19 cellular contexts compared by ENCODE assay signal in genomic region chr1:223319913-223320600, GRCh38.
A peak's percentile ranks its signal among the peaks of the same experiment; 100 is the strongest.
DNase-seq lines count a peak whose midpoint lies in the region; ATAC-seq lines count a peak whose summit lies in the region.
"Had no signal": no experiment of that assay in that cellular context is flagged by ENCODE, and none has a peak within 500 bp of the region (broad histone marks: within the 10 kb centered on the region; RNA-seq: fewer than 3 reads in every experiment).

No MANE protein-coding gene starts in this region.

- peak; percentile 62 for DNase-seq in NCI-H82 (lab: John Stamatoyannopoulos, UW)
- DNase-seq in NCI-H82 treated with DMSO at 0.1 percent for 48 hours (lab: John Stamatoyannopoulos, UW; ENCODE audit: unreplicated experiment): no peak
- peak; percentile 57 for DNase-seq in NCI-H69 (lab: John Stamatoyannopoulos, UW)
- peak in 39 of 42 donors; percentile 14 to 85 (median 54) for DNase-seq in head of caudate nucleus
- no peak for DNase-seq in SHP77 treated with DMSO at 0.1 percent for 48 hours (lab: John Stamatoyannopoulos, UW)
- DNase-seq in DMS 273 (lab: John Stamatoyannopoulos, UW; ENCODE audit: unreplicated experiment): no peak
- DNase-seq: activated B cell treated with CpG ODN at 0.5 μM for 24 hours; hippocampal formation; NCI-H1694 treated with DMSO at 0.1 percent for 48 hours; NCI-H524; PC-9; SJCRH30; stimulated activated naive CD8-positive, alpha-beta T cell treated with anti-CD3 and anti-CD28 coated beads, Interleukin-15, Interleukin-2, amounts not matched to agents 100 U/mL and 50 U/mL, for 24 hours; trophoblast cell had no signal

- intact Hi-C loops in head of caudate nucleus (cut with DNase I): no loop called here

- H3K4me3 ChIP-seq in skin epidermis: no peak overlapping the region
- H3K4me3 ChIP-seq: BLaER1, PC-9, right atrium auricular region, SJCRH30 had no signal

- no peak for ATAC-seq in HG03460 (IDR thresholded peaks at IDR 0.05; ENCODE audit: unreplicated experiment)
- ATAC-seq: stimulated activated naive CD8-positive, alpha-beta T cell treated with anti-CD3 and anti-CD28 coated beads, Interleukin-15, Interleukin-2, amounts not matched to agents 100 U/mL and 50 U/mL, for 24 hours had no signal

- peak overlapping the region in 11 of 21 experiments; percentile 1 to 65 (median 28) for H3K27ac ChIP-seq in skin epidermis
- H3K27ac ChIP-seq: BLaER1, neutrophil, PC-9, right atrium auricular region, SJCRH30 had no signal

Comparison
In these comparisons a context has a peak if more than half of its experiments do, and no peak if none do; other contexts are left out.
1. DNase-seq: peak in NCI-H82 (single experiment), NCI-H69 (single experiment) and head of caudate nucleus (39 of 42); none in NCI-H82 treated with DMSO at 0.1 percent for 48 hours (single experiment), SHP77 treated with DMSO at 0.1 percent for 48 hours (single experiment) and DMS 273 (single experiment).